ENCODE assay signal across 3 cellular contexts in the genomic region with DNA sequence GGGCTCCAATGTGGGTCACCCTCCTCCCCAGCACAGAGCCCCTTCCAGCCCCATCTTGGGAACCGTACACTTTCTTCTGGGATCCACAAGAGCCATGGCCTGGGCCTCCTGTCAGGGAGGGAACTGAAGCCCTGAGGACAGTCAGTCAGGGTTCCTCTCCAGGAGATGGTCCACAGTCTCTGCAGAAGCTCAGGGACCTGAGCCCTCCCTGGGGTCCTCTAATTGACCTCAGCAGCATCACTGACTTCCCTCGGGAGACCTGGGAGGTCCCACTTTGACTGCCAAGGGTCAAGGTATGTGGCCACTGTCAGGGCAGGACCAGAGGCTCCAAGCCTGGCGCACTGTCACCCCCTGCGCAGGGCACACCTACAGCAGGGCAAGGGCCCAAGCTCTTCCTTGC.
TF ChIP-seq lines count a peak whose summit lies in the region.

No MANE protein-coding gene starts in this region.

TF ChIP-seq in A549, 52 proteins besides CTCF, POLR2A, EP300 and RAD21:
- TF ChIP-seq RARB (CRISPR knock-in tag; IDR thresholded peaks at IDR 0.05): no peak
- TF ChIP-seq CEBPB (IDR thresholded peaks at IDR 0.05): no peak
- TF ChIP-seq HOXA7 (CRISPR knock-in tag; IDR thresholded peaks at IDR 0.05): no peak
- TF ChIP-seq RNF2 (IDR thresholded peaks at IDR 0.05; ENCODE audit: borderline replicate concordance, low read depth): no peak
- no peak for TF ChIP-seq GATA3 (IDR thresholded peaks at IDR 0.05; ENCODE audit: borderline replicate concordance)
- TF ChIP-seq POLR2AphosphoS2 (conservative IDR thresholded peaks at IDR 0.05; ENCODE audit: low read length): no peak
- TF ChIP-seq JUN (IDR thresholded peaks at IDR 0.05): no peak
- TF ChIP-seq, protein P1, sequence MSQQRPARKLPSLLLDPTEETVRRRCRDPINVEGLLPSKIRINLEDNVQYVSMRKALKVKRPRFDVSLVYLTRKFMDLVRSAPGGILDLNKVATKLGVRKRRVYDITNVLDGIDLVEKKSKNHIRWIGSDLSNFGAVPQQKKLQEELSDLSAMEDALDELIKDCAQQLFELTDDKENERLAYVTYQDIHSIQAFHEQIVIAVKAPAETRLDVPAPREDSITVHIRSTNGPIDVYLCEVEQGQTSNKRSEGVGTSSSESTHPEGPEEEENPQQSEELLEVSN (IDR thresholded peaks at IDR 0.05; ENCODE audit: borderline replicate concordance, low read depth): no peak
- no peak for TF ChIP-seq MYC (IDR thresholded peaks at IDR 0.05; ENCODE audit: borderline replicate concordance, low read length)
- no peak for TF ChIP-seq SREBF2 (IDR thresholded peaks at IDR 0.05)
- TF ChIP-seq FOXS1 (CRISPR knock-in tag; IDR thresholded peaks at IDR 0.05): no peak
- TF ChIP-seq EHF (CRISPR knock-in tag; IDR thresholded peaks at IDR 0.05): no peak
- TF ChIP-seq FOSB (CRISPR knock-in tag; IDR thresholded peaks at IDR 0.05): no peak
- no peak for TF ChIP-seq MAFK (IDR thresholded peaks at IDR 0.05; ENCODE audit: partially characterized antibody)
- TF ChIP-seq BHLHE40 (IDR thresholded peaks at IDR 0.05; ENCODE audit: low read depth, low read length): no peak
- TF ChIP-seq FOSL2 (IDR thresholded peaks at IDR 0.05): no peak
- no peak for TF ChIP-seq FOSL2 (CRISPR knock-in tag; IDR thresholded peaks at IDR 0.05)
- TF ChIP-seq, protein P2, sequence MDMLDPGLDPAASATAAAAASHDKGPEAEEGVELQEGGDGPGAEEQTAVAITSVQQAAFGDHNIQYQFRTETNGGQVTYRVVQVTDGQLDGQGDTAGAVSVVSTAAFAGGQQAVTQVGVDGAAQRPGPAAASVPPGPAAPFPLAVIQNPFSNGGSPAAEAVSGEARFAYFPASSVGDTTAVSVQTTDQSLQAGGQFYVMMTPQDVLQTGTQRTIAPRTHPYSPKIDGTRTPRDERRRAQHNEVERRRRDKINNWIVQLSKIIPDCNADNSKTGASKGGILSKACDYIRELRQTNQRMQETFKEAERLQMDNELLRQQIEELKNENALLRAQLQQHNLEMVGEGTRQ (IDR thresholded peaks at IDR 0.05): no peak
- TF ChIP-seq, protein P3, sequence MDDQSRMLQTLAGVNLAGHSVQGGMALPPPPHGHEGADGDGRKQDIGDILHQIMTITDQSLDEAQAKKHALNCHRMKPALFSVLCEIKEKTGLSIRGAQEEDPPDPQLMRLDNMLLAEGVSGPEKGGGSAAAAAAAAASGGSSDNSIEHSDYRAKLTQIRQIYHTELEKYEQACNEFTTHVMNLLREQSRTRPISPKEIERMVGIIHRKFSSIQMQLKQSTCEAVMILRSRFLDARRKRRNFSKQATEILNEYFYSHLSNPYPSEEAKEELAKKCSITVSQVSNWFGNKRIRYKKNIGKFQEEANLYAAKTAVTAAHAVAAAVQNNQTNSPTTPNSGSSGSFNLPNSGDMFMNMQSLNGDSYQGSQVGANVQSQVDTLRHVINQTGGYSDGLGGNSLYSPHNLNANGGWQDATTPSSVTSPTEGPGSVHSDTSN (IDR thresholded peaks at IDR 0.05): no peak
- TF ChIP-seq NPAS2 (CRISPR knock-in tag; IDR thresholded peaks at IDR 0.05; ENCODE audit: borderline replicate concordance): no peak
- no peak for TF ChIP-seq HDAC2 (IDR thresholded peaks at IDR 0.05)

TF ChIP-seq in HepG2, 621 proteins besides CTCF, POLR2A, EP300 and RAD21:
- TF ChIP-seq KLF16 (CRISPR knock-in tag; IDR thresholded peaks at IDR 0.05) (no peak), ZSCAN31 (CRISPR knock-in tag; IDR thresholded peaks at IDR 0.05; ENCODE audit: low read depth) (no peak), GATA4 (IDR thresholded peaks at IDR 0.05; ENCODE audit: borderline replicate concordance, low read depth) (no peak), NR2F2 (IDR thresholded peaks at IDR 0.05; ENCODE audit: borderline replicate concordance, low read depth) (no peak), RBM22 (optimal IDR thresholded peaks at IDR 0.05; ENCODE audit: low read length) (no peak), CBX1 (IDR thresholded peaks at IDR 0.05; ENCODE audit: low read depth) (no peak), CHD2 (IDR thresholded peaks at IDR 0.05; ENCODE audit: low read depth, low read length) (no peak)
- TF ChIP-seq, protein P4, sequence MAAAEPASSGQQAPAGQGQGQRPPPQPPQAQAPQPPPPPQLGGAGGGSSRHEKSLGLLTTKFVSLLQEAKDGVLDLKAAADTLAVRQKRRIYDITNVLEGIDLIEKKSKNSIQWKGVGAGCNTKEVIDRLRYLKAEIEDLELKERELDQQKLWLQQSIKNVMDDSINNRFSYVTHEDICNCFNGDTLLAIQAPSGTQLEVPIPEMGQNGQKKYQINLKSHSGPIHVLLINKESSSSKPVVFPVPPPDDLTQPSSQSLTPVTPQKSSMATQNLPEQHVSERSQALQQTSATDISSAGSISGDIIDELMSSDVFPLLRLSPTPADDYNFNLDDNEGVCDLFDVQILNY (CRISPR knock-in tag; conservative IDR thresholded peaks at IDR 0.05): no peak
- TF ChIP-seq, protein P5, sequence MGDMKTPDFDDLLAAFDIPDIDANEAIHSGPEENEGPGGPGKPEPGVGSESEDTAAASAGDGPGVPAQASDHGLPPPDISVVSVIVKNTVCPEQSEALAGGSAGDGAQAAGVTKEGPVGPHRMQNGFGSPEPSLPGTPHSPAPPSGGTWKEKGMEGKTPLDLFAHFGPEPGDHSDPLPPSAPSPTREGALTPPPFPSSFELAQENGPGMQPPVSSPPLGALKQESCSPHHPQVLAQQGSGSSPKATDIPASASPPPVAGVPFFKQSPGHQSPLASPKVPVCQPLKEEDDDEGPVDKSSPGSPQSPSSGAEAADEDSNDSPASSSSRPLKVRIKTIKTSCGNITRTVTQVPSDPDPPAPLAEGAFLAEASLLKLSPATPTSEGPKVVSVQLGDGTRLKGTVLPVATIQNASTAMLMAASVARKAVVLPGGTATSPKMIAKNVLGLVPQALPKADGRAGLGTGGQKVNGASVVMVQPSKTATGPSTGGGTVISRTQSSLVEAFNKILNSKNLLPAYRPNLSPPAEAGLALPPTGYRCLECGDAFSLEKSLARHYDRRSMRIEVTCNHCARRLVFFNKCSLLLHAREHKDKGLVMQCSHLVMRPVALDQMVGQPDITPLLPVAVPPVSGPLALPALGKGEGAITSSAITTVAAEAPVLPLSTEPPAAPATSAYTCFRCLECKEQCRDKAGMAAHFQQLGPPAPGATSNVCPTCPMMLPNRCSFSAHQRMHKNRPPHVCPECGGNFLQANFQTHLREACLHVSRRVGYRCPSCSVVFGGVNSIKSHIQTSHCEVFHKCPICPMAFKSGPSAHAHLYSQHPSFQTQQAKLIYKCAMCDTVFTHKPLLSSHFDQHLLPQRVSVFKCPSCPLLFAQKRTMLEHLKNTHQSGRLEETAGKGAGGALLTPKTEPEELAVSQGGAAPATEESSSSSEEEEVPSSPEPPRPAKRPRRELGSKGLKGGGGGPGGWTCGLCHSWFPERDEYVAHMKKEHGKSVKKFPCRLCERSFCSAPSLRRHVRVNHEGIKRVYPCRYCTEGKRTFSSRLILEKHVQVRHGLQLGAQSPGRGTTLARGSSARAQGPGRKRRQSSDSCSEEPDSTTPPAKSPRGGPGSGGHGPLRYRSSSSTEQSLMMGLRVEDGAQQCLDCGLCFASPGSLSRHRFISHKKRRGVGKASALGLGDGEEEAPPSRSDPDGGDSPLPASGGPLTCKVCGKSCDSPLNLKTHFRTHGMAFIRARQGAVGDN (CRISPR knock-in tag; IDR thresholded peaks at IDR 0.05): no peak
- TF ChIP-seq, protein P6, sequence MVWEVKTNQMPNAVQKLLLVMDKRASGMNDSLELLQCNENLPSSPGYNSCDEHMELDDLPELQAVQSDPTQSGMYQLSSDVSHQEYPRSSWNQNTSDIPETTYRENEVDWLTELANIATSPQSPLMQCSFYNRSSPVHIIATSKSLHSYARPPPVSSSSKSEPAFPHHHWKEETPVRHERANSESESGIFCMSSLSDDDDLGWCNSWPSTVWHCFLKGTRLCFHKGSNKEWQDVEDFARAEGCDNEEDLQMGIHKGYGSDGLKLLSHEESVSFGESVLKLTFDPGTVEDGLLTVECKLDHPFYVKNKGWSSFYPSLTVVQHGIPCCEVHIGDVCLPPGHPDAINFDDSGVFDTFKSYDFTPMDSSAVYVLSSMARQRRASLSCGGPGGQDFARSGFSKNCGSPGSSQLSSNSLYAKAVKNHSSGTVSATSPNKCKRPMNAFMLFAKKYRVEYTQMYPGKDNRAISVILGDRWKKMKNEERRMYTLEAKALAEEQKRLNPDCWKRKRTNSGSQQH (CRISPR knock-in tag; IDR thresholded peaks at IDR 0.05; ENCODE audit: low read depth): no peak
- TF ChIP-seq, protein P7, sequence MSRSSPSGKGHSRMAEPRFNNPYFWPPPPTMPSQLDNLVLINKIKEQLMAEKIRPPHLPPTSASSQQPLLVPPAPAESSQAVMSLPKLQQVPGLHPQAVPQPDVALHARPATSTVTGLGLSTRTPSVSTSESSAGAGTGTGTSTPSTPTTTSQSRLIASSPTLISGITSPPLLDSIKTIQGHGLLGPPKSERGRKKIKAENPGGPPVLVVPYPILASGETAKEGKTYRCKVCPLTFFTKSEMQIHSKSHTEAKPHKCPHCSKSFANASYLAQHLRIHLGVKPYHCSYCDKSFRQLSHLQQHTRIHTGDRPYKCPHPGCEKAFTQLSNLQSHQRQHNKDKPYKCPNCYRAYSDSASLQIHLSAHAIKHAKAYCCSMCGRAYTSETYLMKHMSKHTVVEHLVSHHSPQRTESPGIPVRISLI (CRISPR knock-in tag; IDR thresholded peaks at IDR 0.05; ENCODE audit: borderline replicate concordance): no peak
TF ChIP-seq in HepG2: peak in this region for 0.

TF ChIP-seq in HEK293T, 16 proteins besides CTCF, POLR2A, EP300 and RAD21:
- TF ChIP-seq SP1 (IDR thresholded peaks at IDR 0.05): no peak
- no peak for TF ChIP-seq L3MBTL2 (conservative IDR thresholded peaks at IDR 0.05)
- TF ChIP-seq FOXK2 (IDR thresholded peaks at IDR 0.05): no peak
- no peak for TF ChIP-seq CTBP1 (IDR thresholded peaks at IDR 0.05; ENCODE audit: borderline replicate concordance)
- no peak for TF ChIP-seq ARNT (IDR thresholded peaks at IDR 0.05)
- TF ChIP-seq HDGF (IDR thresholded peaks at IDR 0.05; ENCODE audit: borderline replicate concordance): no peak
- TF ChIP-seq BHLHE40 (IDR thresholded peaks at IDR 0.05; ENCODE audit: borderline replicate concordance): no peak
- no peak for TF ChIP-seq SUZ12 (IDR thresholded peaks at IDR 0.05)
- no peak for TF ChIP-seq ELF4 (IDR thresholded peaks at IDR 0.05)
